31 cellular contexts compared by ENCODE assay signal in genomic region chrX:68358679-68359078, GRCh38.
"Had no signal": no experiment of that assay in that cellular context is flagged by ENCODE, and none has a peak within 500 bp of the region (broad histone marks: within the 10 kb centered on the region; RNA-seq: fewer than 3 reads in every experiment).

No MANE protein-coding gene starts in this region.

- ATAC-seq: activated CD4-positive, alpha-beta T cell treated with anti-CD3 and anti-CD28 coated beads for 36 hours; activated T-cell treated with anti-CD3 and anti-CD28 coated beads, Interleukin-2, amount 50 U/mL, for 4 hours; activated T-helper 17 cell treated with anti-CD3 and anti-CD28 coated beads, Interleukin-2, amount 50 U/mL, for 72 hours; effector memory CD8-positive, alpha-beta T cell; foreskin keratinocyte; gastrocnemius medialis had no signal

- H3K27me3 ChIP-seq: cardiac muscle cell, esophagus squamous epithelium, foreskin keratinocyte, gastrocnemius medialis had no signal

- H3K36me3 ChIP-seq: breast epithelium, cardiac muscle cell, esophagus squamous epithelium, gastrocnemius medialis, heart left ventricle had no signal

- H3K4me1 ChIP-seq: breast epithelium, foreskin keratinocyte, gastrocnemius medialis, heart left ventricle had no signal

- H3K9me3 ChIP-seq: breast epithelium, esophagus squamous epithelium, gastrocnemius medialis, heart left ventricle had no signal

- H3K27ac Mint-ChIP-seq: activated CD4-positive, alpha-beta memory T cell treated with anti-CD3 and anti-CD28 coated beads, Interleukin-2, amount 10 ng/mL, durations not matched to agents 7 days and 5 days; activated CD4-positive, alpha-beta T cell treated with anti-CD3 and anti-CD28 coated beads for 36 hours; activated CD4-positive, alpha-beta T cell treated with anti-CD3 and anti-CD28 coated beads, Interleukin-2, amount 10 ng/mL, durations not matched to agents 24 days and 14 days; activated naive CD8-positive, alpha-beta T cell; activated T-helper 17 cell treated with anti-CD3 and anti-CD28 coated beads, Interleukin-2, amount 50 U/mL, for 72 hours; brain; dendritic cell treated with granulocyte-macrophage colony-stimulating factor and Interleukin-4, amounts not matched to agents 40 ng/mL and 50 ng/mL, for 4 days; effector memory CD8-positive, alpha-beta T cell had no signal

- H3K36me3 Mint-ChIP-seq: activated naive CD8-positive, alpha-beta T cell had no signal

- H3K27ac ChIP-seq: breast epithelium, cardiac muscle cell, coronary artery, epithelial cell of prostate, esophagus squamous epithelium, foreskin keratinocyte, gastrocnemius medialis, heart left ventricle had no signal

- H3K4me3 Mint-ChIP-seq: activated CD4-positive, alpha-beta memory T cell treated with anti-CD3 and anti-CD28 coated beads, Interleukin-2, amount 10 ng/mL, durations not matched to agents 7 days and 5 days; activated CD4-positive, alpha-beta T cell treated with anti-CD3 and anti-CD28 coated beads for 36 hours; activated CD4-positive, alpha-beta T cell treated with anti-CD3 and anti-CD28 coated beads, Interleukin-2, amount 10 ng/mL, durations not matched to agents 24 days and 14 days; activated naive CD8-positive, alpha-beta T cell; activated T-cell treated with anti-CD3 and anti-CD28 coated beads, Interleukin-2, amount 50 U/mL, for 4 hours; activated T-helper 17 cell treated with anti-CD3 and anti-CD28 coated beads, Interleukin-2, amount 50 U/mL, for 72 hours; brain; dendritic cell treated with granulocyte-macrophage colony-stimulating factor and Interleukin-4, amounts not matched to agents 40 ng/mL and 50 ng/mL, for 4 days; effector memory CD8-positive, alpha-beta T cell had no signal

- H3K9me3 Mint-ChIP-seq: activated CD4-positive, alpha-beta memory T cell treated with anti-CD3 and anti-CD28 coated beads, Interleukin-2, amount 10 ng/mL, durations not matched to agents 7 days and 5 days; activated CD4-positive, alpha-beta T cell treated with anti-CD3 and anti-CD28 coated beads, Interleukin-2, amount 10 ng/mL, durations not matched to agents 24 days and 14 days; activated T-cell treated with anti-CD3 and anti-CD28 coated beads, Interleukin-2, amount 50 U/mL, for 4 hours; activated T-helper 17 cell treated with anti-CD3 and anti-CD28 coated beads, Interleukin-2, amount 50 U/mL, for 72 hours; dendritic cell treated with granulocyte-macrophage colony-stimulating factor and Interleukin-4, amounts not matched to agents 40 ng/mL and 50 ng/mL, for 4 days; effector memory CD8-positive, alpha-beta T cell had no signal

- H3K27me3 Mint-ChIP-seq: activated CD4-positive, alpha-beta memory T cell treated with anti-CD3 and anti-CD28 coated beads, Interleukin-2, amount 10 ng/mL, durations not matched to agents 7 days and 5 days; activated CD4-positive, alpha-beta T cell treated with anti-CD3 and anti-CD28 coated beads for 36 hours; activated CD4-positive, alpha-beta T cell treated with anti-CD3 and anti-CD28 coated beads, Interleukin-2, amount 10 ng/mL, durations not matched to agents 24 days and 14 days; activated naive CD8-positive, alpha-beta T cell; activated T-helper 17 cell treated with anti-CD3 and anti-CD28 coated beads, Interleukin-2, amount 50 U/mL, for 72 hours; brain; dendritic cell treated with granulocyte-macrophage colony-stimulating factor and Interleukin-4, amounts not matched to agents 40 ng/mL and 50 ng/mL, for 4 days; effector memory CD8-positive, alpha-beta T cell had no signal

- DNase-seq: activated CD4-positive, alpha-beta memory T cell treated with anti-CD3 and anti-CD28 coated beads, Interleukin-2, amount 10 ng/mL, durations not matched to agents 7 days and 5 days; activated CD4-positive, alpha-beta T cell treated with anti-CD3 and anti-CD28 coated beads for 36 hours; activated CD4-positive, alpha-beta T cell treated with anti-CD3 and anti-CD28 coated beads, Interleukin-2, amount 10 ng/mL, durations not matched to agents 24 days and 14 days; activated CD4-positive, alpha-beta T cell treated with anti-CD3 and anti-CD28 coated beads, Interleukin-2, amount 50 U/mL, for 4 hours; activated CD4-positive, CD25-positive, alpha-beta regulatory T cell; activated CD4-positive, CD25-positive, alpha-beta regulatory T cell treated with anti-CD3 and anti-CD28 coated beads, Interleukin-2, amount 50 U/mL, for 72 hours; activated effector memory CD4-positive, alpha-beta T cell treated with Interleukin-2 at 50 U/mL for 16 hours; activated gamma-delta T cell treated with Interleukin-2 at 50 U/mL for 16 hours; activated naive CD4-positive, alpha-beta T cell treated with anti-CD3 and anti-CD28 coated beads, Interleukin-2, amount 50 U/mL, for 16 hours; activated naive CD4-positive, alpha-beta T cell treated with Interleukin-2 at 50 U/mL for 16 hours; activated T-cell treated with anti-CD3 and anti-CD28 coated beads, Interleukin-2, amount 50 U/mL, for 4 hours; amygdala; aorta; central memory CD4-positive, alpha-beta T cell; cerebellar nuclear complex; effector CD4-positive, alpha-beta T cell; effector memory CD8-positive, alpha-beta T cell; esophagus squamous epithelium; foreskin keratinocyte; gastrocnemius medialis; glutamatergic neuron; heart left ventricle; T-helper 2 cell had no signal

- H3K4me3 ChIP-seq: breast epithelium, cardiac muscle cell, coronary artery, esophagus squamous epithelium, gastrocnemius medialis, heart left ventricle had no signal

- H3K4me1 Mint-ChIP-seq: activated CD4-positive, alpha-beta memory T cell treated with anti-CD3 and anti-CD28 coated beads, Interleukin-2, amount 10 ng/mL, durations not matched to agents 7 days and 5 days; activated CD4-positive, alpha-beta T cell treated with anti-CD3 and anti-CD28 coated beads for 36 hours; activated CD4-positive, alpha-beta T cell treated with anti-CD3 and anti-CD28 coated beads, Interleukin-2, amount 10 ng/mL, durations not matched to agents 24 days and 14 days; activated T-helper 17 cell treated with anti-CD3 and anti-CD28 coated beads, Interleukin-2, amount 50 U/mL, for 72 hours had no signal
